Comparison of ENCODE assay signal across 1 cellular context in genomic region chr22:32665676-32666075, GRCh38.
TF ChIP-seq lines count a peak whose summit lies in the region.

No MANE protein-coding gene starts in this region.

TF ChIP-seq in SK-N-SH, 30 proteins besides CTCF, POLR2A, EP300 and RAD21 (continued from another document):
- TF ChIP-seq TCF12 (IDR thresholded peaks at IDR 0.05) (no peak), POLR2AphosphoS5 (IDR thresholded peaks at IDR 0.05; ENCODE audit: low read depth, low read length) (no peak), MXI1 (IDR thresholded peaks at IDR 0.05; ENCODE audit: low read depth, low read length) (no peak), YY1 (IDR thresholded peaks at IDR 0.05; ENCODE audit: low read depth) (no peak), FOXM1 (IDR thresholded peaks at IDR 0.05; ENCODE audit: low read depth) (no peak)
TF ChIP-seq in SK-N-SH: peak in this region for 0.
